In the genomic region with DNA sequence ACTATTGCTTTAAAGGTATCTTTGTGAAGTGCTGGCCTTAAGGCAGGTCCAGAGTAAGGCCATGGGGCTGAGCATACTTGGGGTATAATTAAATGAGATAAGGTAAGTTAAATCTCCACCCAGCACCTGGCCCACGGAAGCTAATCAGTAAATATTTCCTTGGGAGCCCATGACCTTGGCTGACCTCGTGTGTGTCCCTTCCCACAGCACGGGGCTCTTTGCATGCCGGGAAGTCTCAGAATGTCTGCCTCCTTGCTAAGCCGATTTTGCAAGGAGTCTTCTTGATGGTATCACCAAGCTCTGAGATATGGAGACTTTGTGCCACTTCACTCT, we compare ENCODE assay signal across 1 cellular context.
TF ChIP-seq lines count a peak whose summit lies in the region.

No MANE protein-coding gene starts in this region.

TF ChIP-seq in WTC11, 78 proteins besides CTCF, POLR2A, EP300 and RAD21 (continued from another document):
- TF ChIP-seq, protein P1, sequence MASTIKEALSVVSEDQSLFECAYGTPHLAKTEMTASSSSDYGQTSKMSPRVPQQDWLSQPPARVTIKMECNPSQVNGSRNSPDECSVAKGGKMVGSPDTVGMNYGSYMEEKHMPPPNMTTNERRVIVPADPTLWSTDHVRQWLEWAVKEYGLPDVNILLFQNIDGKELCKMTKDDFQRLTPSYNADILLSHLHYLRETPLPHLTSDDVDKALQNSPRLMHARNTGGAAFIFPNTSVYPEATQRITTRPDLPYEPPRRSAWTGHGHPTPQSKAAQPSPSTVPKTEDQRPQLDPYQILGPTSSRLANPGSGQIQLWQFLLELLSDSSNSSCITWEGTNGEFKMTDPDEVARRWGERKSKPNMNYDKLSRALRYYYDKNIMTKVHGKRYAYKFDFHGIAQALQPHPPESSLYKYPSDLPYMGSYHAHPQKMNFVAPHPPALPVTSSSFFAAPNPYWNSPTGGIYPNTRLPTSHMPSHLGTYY (CRISPR knock-in tag; IDR thresholded peaks at IDR 0.05), result no peak
- TF ChIP-seq, protein P2, sequence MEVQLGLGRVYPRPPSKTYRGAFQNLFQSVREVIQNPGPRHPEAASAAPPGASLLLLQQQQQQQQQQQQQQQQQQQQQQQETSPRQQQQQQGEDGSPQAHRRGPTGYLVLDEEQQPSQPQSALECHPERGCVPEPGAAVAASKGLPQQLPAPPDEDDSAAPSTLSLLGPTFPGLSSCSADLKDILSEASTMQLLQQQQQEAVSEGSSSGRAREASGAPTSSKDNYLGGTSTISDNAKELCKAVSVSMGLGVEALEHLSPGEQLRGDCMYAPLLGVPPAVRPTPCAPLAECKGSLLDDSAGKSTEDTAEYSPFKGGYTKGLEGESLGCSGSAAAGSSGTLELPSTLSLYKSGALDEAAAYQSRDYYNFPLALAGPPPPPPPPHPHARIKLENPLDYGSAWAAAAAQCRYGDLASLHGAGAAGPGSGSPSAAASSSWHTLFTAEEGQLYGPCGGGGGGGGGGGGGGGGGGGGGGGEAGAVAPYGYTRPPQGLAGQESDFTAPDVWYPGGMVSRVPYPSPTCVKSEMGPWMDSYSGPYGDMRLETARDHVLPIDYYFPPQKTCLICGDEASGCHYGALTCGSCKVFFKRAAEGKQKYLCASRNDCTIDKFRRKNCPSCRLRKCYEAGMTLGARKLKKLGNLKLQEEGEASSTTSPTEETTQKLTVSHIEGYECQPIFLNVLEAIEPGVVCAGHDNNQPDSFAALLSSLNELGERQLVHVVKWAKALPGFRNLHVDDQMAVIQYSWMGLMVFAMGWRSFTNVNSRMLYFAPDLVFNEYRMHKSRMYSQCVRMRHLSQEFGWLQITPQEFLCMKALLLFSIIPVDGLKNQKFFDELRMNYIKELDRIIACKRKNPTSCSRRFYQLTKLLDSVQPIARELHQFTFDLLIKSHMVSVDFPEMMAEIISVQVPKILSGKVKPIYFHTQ (CRISPR knock-in tag; IDR thresholded peaks at IDR 0.05), result no peak
- TF ChIP-seq NFE2L1 (CRISPR knock-in tag; IDR thresholded peaks at IDR 0.05) (no peak), GRHL2 (CRISPR knock-in tag; IDR thresholded peaks at IDR 0.05; ENCODE audit: insufficient replicate concordance, severe bottlenecking) (no peak), ZNF396 (CRISPR knock-in tag; IDR thresholded peaks at IDR 0.05; ENCODE audit: borderline replicate concordance) (no peak), MXD4 (CRISPR knock-in tag; IDR thresholded peaks at IDR 0.05; ENCODE audit: borderline replicate concordance) (no peak)
